18 cellular contexts compared by ENCODE assay signal in the genomic region with DNA sequence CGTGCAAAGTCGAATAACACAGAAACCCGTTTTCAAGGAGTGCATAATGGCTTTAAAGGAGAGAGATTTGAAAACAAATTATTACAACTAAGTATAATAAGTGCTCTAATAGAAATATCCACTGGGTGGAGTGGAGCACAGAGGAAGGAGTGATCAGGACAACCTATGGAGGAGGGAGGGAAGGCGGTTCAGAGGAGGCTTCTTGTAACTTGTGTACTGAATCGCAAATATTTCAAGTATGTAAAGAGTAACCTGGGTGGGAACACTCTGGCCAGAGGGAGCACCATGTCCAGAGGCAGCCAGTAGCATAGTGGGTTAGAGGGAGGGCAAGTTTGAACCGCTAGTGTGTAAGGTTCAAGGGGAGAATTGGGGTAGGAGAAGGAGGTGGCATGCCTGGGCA. TPM values are rescaled to one million over a fixed set of nuclear protein-coding genes. Genes with fewer than 3 reads are reported as not detected.
DNase-seq lines count a peak whose midpoint lies in the region; ATAC-seq and TF ChIP-seq lines count a peak whose summit lies in the region.
"Had no signal": no experiment of that assay in that cellular context is flagged by ENCODE, and none has a peak within 500 bp of the region (broad histone marks: within the 10 kb centered on the region; RNA-seq: fewer than 3 reads in every experiment).

No MANE protein-coding gene starts in this region.

- H3K9me3 ChIP-seq in Loucy (ENCODE audit: insufficient read depth, low read depth, low read length) (peaks cover 10% of the 10 kb centered on the region; the same call in 1 of the 2 replicates), lower lobe of right lung (no peaks in the 10 kb centered on the region)
- H3K9me3 ChIP-seq: esophagus squamous epithelium, pancreas had no signal

- ATAC-seq in lower lobe of right lung (peak; percentile 58 to 62), GM19328 (IDR thresholded peaks at IDR 0.05; ENCODE audit: unreplicated experiment) (no peak)
- ATAC-seq: activated CD8-positive, alpha-beta memory T cell treated with anti-CD3 and anti-CD28 coated beads, Interleukin-2, amount 10 ng/mL, durations not matched to agents 7 days and 5 days had no signal

- peak; percentile 46 for DNase-seq in ELR (ENCODE audit: low read depth)
- no peak for DNase-seq in brain microvascular endothelial cell
- DNase-seq in lower lobe of right lung = no peak
- no peak for DNase-seq in mesenteric fat pad (ENCODE audit: low spot score)
- no peak for DNase-seq in activated CD4-positive, alpha-beta T cell treated with anti-CD3 and anti-CD28 coated beads for 48 hours
- DNase-seq: activated CD4-positive, CD25-positive, alpha-beta regulatory T cell treated with anti-CD3 and anti-CD28 coated beads, Interleukin-2, amount 50 U/mL, for 72 hours; activated CD8-positive, alpha-beta memory T cell treated with anti-CD3 and anti-CD28 coated beads, Interleukin-2, amount 10 ng/mL, durations not matched to agents 7 days and 5 days; activated effector memory CD4-positive, alpha-beta T cell treated with Interleukin-2 at 50 U/mL for 16 hours; aorta; DMS153; esophagus squamous epithelium; kidney glomerular epithelial cell; NCI-H1092 treated with DMSO at 0.1 percent for 48 hours; pancreas had no signal

- H3K4me1 ChIP-seq in Loucy (ENCODE audit: insufficient read depth, low read length, poor library complexity, severe bottlenecking) (peaks cover 22% of the 10 kb centered on the region), lower lobe of right lung (peaks cover 19% of the 10 kb centered on the region)
- H3K4me1 ChIP-seq: pancreas had no signal

- H3K79me2 ChIP-seq in Loucy (ENCODE audit: insufficient read depth, low read length) = no peaks in the 10 kb centered on the region

- no peaks in the 10 kb centered on the region for H3K36me3 ChIP-seq in Loucy (ENCODE audit: insufficient read depth, low read length)
- no peaks in the 10 kb centered on the region for H3K36me3 ChIP-seq in brain microvascular endothelial cell (replicated peaks)
- H3K36me3 ChIP-seq in lower lobe of right lung = no peaks in the 10 kb centered on the region
- H3K36me3 ChIP-seq: esophagus squamous epithelium, pancreas had no signal

- H3F3A ChIP-seq in Loucy (ENCODE audit: low read depth) = no peaks in the 10 kb centered on the region

- H3K4me3 ChIP-seq in Loucy (ENCODE audit: low read length, poor library complexity, severe bottlenecking) (no peak overlapping the region), brain microvascular endothelial cell (ENCODE audit: low read depth, low read length) (no peak overlapping the region), lower lobe of right lung (no peak overlapping the region)
- H3K4me3 ChIP-seq: BLaER1 treated with 17β-estradiol and CSF1 and Interleukin-3, amounts not matched to agents 10 nM and 100 nM; esophagus squamous epithelium; pancreas; smooth muscle cell had no signal

- intact Hi-C loops in lower lobe of right lung (cut with DNase I) = no loop called here

- TF ChIP-seq CTCF in Loucy (conservative IDR thresholded peaks at IDR 0.05; ENCODE audit: low read length) = peak; percentile 43
- TF ChIP-seq CTCF in brain microvascular endothelial cell (IDR thresholded peaks at IDR 0.05; ENCODE audit: low read depth, low read length, missing control alignments) = peak; percentile 40
- TF ChIP-seq CTCF in lower lobe of right lung (IDR thresholded peaks at IDR 0.05) = peak; percentile 7

- no peaks in the 10 kb centered on the region for H3K27me3 ChIP-seq in Loucy (ENCODE audit: insufficient read depth, low read length, poor library complexity, severe bottlenecking)
- H3K27me3 ChIP-seq in brain microvascular endothelial cell (replicated peaks) = no peaks in the 10 kb centered on the region
- H3K27me3 ChIP-seq in lower lobe of right lung (ENCODE audit: low read depth) = no peaks in the 10 kb centered on the region
- H3K27me3 ChIP-seq: BLaER1 treated with 17β-estradiol and CSF1 and Interleukin-3, amounts not matched to agents 10 nM and 100 nM; esophagus squamous epithelium; pancreas had no signal

- in situ Hi-C loops in brain microvascular endothelial cell (cut with HindIII; ENCODE audit: low pct_ligation_motif_present, low sequenced_read_pairs) = no loop called here

- H3K27ac ChIP-seq in brain microvascular endothelial cell (no peak overlapping the region), lower lobe of right lung (no peak overlapping the region)
- H3K27ac ChIP-seq: esophagus squamous epithelium, pancreas had no signal

- no peak overlapping the region for H3K4me2 ChIP-seq in Loucy (ENCODE audit: low read depth, low read length, poor library complexity, severe bottlenecking)
- H3K4me2 ChIP-seq: smooth muscle cell had no signal

- H4K20me1 ChIP-seq in Loucy (ENCODE audit: insufficient read depth, low read length, poor library complexity, severe bottlenecking) = no peaks in the 10 kb centered on the region
- H4K20me1 ChIP-seq: BLaER1 treated with 17β-estradiol and CSF1 and Interleukin-3, amounts not matched to agents 10 nM and 100 nM had no signal

- H3K9ac ChIP-seq in Loucy (ENCODE audit: low read depth, low read length, poor library complexity, severe bottlenecking) = no peak overlapping the region

- H3K9me2 ChIP-seq in Loucy (replicated peaks; ENCODE audit: low read depth, low read length) = no peaks in the 10 kb centered on the region

- no peak overlapping the region for H2AFZ ChIP-seq in Loucy (ENCODE audit: low read length)

RNA-seq across cellular contexts. Expression of a gene that starts 21.6 kb away (rescaled TPM):
- total RNA-seq in lower lobe of right lung (44.6 TPM), mesenteric fat pad (187 TPM)
